Comparison of ENCODE assay signal across 13 cellular contexts in the genomic region with DNA sequence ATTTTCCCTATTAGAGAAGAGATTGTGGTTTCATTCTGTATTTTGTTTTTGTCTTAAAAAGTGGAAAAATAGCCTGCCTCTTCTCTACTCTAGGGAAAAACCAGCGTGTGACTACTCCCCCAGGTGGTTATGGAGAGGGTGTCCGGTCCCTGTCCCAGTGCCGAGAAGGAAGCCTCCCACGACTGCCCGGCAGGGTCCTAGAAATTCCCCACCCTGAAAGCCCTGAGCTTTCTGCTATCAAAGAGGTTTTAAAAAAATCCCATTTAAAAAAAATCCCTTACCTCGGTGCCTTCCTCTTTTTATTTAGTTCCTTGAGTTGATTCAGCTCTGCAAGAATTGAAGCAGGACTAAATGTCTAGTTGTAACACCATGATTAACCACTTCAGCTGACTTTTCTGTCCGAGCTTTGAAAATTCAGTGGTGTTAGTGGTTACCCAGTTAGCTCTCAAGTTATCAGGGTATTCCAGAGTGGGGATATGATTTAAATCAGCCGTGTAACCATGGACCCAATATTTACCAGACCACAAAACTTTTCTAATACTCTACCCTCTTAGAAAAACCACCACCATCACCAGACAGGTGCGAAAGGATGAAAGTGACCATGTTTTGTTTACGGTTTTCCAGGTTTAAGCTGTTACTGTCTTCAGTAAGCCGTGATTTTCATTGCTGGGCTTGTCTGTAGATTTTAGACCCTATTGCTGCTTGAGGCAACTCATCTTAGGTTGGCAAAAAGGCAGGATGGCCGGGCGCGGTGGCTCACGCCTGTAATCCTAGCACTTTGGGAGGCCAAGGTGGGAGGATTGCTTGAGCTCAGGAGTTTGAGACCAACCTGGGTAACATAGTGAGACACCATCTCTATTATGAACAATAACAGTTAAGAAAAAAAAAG. TPM values are rescaled to one million over a fixed set of nuclear protein-coding genes. Genes with fewer than 3 reads are reported as not detected.
A peak's percentile ranks its signal among the peaks of the same experiment; 100 is the strongest.
DNase-seq lines count a peak whose midpoint lies in the region; ATAC-seq and TF ChIP-seq lines count a peak whose summit lies in the region.
"Had no signal": no experiment of that assay in that cellular context is flagged by ENCODE, and none has a peak within 500 bp of the region (broad histone marks: within the 10 kb centered on the region; RNA-seq: fewer than 3 reads in every experiment).

No MANE protein-coding gene starts in this region.

- H3K27ac ChIP-seq in foreskin keratinocyte, result no peak overlapping the region
- H3K27ac ChIP-seq in uterus, result peak overlapping the region; percentile 21 to 53
- H3K27ac ChIP-seq: pancreas had no signal

- no peaks in the 10 kb centered on the region for H3K36me3 ChIP-seq in uterus
- H3K36me3 ChIP-seq: pancreas had no signal

- intact Hi-C loops in uterus (cut with DNase I; ENCODE audit: low total_unique reads), result no loop called here

- H3K4me3 ChIP-seq in uterus, result no peak overlapping the region
- H3K4me3 ChIP-seq: pancreas, Peyer's patch had no signal

- DNase-seq in stimulated activated naive CD8-positive, alpha-beta T cell treated with anti-CD3 and anti-CD28 coated beads, Interleukin-15, amount 100 ng/mL, for 72 hours, result no peak
- DNase-seq in stimulated activated naive CD8-positive, alpha-beta T cell treated with anti-CD3 and anti-CD28 coated beads, Interleukin-15, Interleukin-2, amounts not matched to agents 100 U/mL and 50 U/mL, for 24 hours, result no peak
- DNase-seq in foreskin keratinocyte (no peak), uterus (peak in 1 of 2 donors; percentile 32), ureter (ENCODE audit: low spot score) (no peak), NCI-H526 treated with DMSO at 0.1 percent for 48 hours (lab: John Stamatoyannopoulos, UW) (no peak)
- no peak for DNase-seq in activated CD8-positive, alpha-beta memory T cell treated with anti-CD3 and anti-CD28 coated beads, Interleukin-2, amount 50 U/mL, for 48 hours
- DNase-seq: activated CD8-positive, alpha-beta T cell treated with anti-CD3 and anti-CD28 coated beads, Interleukin-2, amount 10 ng/mL, durations not matched to agents 7 days and 5 days; pancreas; Peyer's patch had no signal

- H3K4me1 ChIP-seq in foreskin keratinocyte (peaks cover 7% of the 10 kb centered on the region), uterus (no peaks in the 10 kb centered on the region)
- H3K4me1 ChIP-seq: pancreas had no signal

- H3K4me3 Mint-ChIP-seq in stimulated activated naive CD8-positive, alpha-beta T cell treated with anti-CD3 and anti-CD28 coated beads, Interleukin-15, amount 100 ng/mL, for 72 hours, result peak overlapping the region in 1 of 2 donors; percentile 43
- H3K4me3 Mint-ChIP-seq: activated CD8-positive, alpha-beta T cell treated with anti-CD3 and anti-CD28 coated beads, Interleukin-2, amount 10 ng/mL, durations not matched to agents 7 days and 5 days; brain had no signal

- no peaks in the 10 kb centered on the region for H3K27me3 Mint-ChIP-seq in stimulated activated naive CD8-positive, alpha-beta T cell treated with anti-CD3 and anti-CD28 coated beads, Interleukin-15, amount 100 ng/mL, for 72 hours

- peak; percentile 34 for ATAC-seq in stimulated activated naive CD8-positive, alpha-beta T cell treated with anti-CD3 and anti-CD28 coated beads, Interleukin-15, amount 100 ng/mL, for 72 hours
- ATAC-seq in stimulated activated naive CD8-positive, alpha-beta T cell treated with anti-CD3 and anti-CD28 coated beads, Interleukin-15, Interleukin-2, amounts not matched to agents 100 U/mL and 50 U/mL, for 24 hours, result no peak
- 0 out of 3 replicates have a peak, but pooled peaks have one; percentile 32 for ATAC-seq in SK-N-SH treated with all-trans-retinoic acid at 6 μM for 48 hours
- no peak for ATAC-seq in foreskin keratinocyte
- ATAC-seq: activated CD8-positive, alpha-beta T cell treated with anti-CD3 and anti-CD28 coated beads, Interleukin-2, amount 10 ng/mL, durations not matched to agents 7 days and 5 days had no signal

- peaks cover 54% of the 10 kb centered on the region for H3K4me1 Mint-ChIP-seq in stimulated activated naive CD8-positive, alpha-beta T cell treated with anti-CD3 and anti-CD28 coated beads, Interleukin-15, amount 100 ng/mL, for 72 hours

- no peak for TF ChIP-seq POLR2A in uterus (IDR thresholded peaks at IDR 0.05)

- H3K27ac Mint-ChIP-seq in stimulated activated naive CD8-positive, alpha-beta T cell treated with anti-CD3 and anti-CD28 coated beads, Interleukin-15, amount 100 ng/mL, for 72 hours, result peak overlapping the region in 1 of 2 donors; percentile 35
- H3K27ac Mint-ChIP-seq: activated CD8-positive, alpha-beta T cell treated with anti-CD3 and anti-CD28 coated beads, Interleukin-2, amount 10 ng/mL, durations not matched to agents 7 days and 5 days had no signal

- H3K9me3 Mint-ChIP-seq in stimulated activated naive CD8-positive, alpha-beta T cell treated with anti-CD3 and anti-CD28 coated beads, Interleukin-15, amount 100 ng/mL, for 72 hours, result no peaks in the 10 kb centered on the region
- H3K9me3 Mint-ChIP-seq: brain had no signal

- H3K27me3 ChIP-seq in foreskin keratinocyte (no peaks in the 10 kb centered on the region), uterus (no peaks in the 10 kb centered on the region)
- H3K27me3 ChIP-seq: pancreas, Peyer's patch had no signal

- TF ChIP-seq CTCF in foreskin keratinocyte (conservative IDR thresholded peaks at IDR 0.05), result peak; percentile 30
- peak in 3 of 4 experiments; percentile 23 to 49 (median 44) for TF ChIP-seq CTCF in uterus (IDR thresholded peaks at IDR 0.05)

- H3K9me3 ChIP-seq in uterus, result no peaks in the 10 kb centered on the region
- H3K9me3 ChIP-seq: pancreas, Peyer's patch had no signal

TF ChIP-seq in SK-N-SH treated with all-trans-retinoic acid at 6 μM for 48 hours, 23 proteins besides CTCF, POLR2A, EP300 and RAD21:
- TF ChIP-seq TOX (CRISPR knock-in tag; IDR thresholded peaks at IDR 0.05; ENCODE audit: borderline replicate concordance), result no peak
- no peak for TF ChIP-seq RARB (CRISPR knock-in tag; IDR thresholded peaks at IDR 0.05)
- TF ChIP-seq ISL1 (CRISPR knock-in tag; IDR thresholded peaks at IDR 0.05), result no peak
- TF ChIP-seq OSR1 (CRISPR knock-in tag; IDR thresholded peaks at IDR 0.05), result no peak
- TF ChIP-seq ESRRG (CRISPR knock-in tag; IDR thresholded peaks at IDR 0.05), result no peak
- TF ChIP-seq PATZ1 (CRISPR knock-in tag; IDR thresholded peaks at IDR 0.05; ENCODE audit: borderline replicate concordance), result no peak
- TF ChIP-seq ZFP30 (CRISPR knock-in tag; IDR thresholded peaks at IDR 0.05), result no peak
- no peak for TF ChIP-seq ZFP3 (CRISPR knock-in tag; IDR thresholded peaks at IDR 0.05)

RNA-seq across cellular contexts. Expression of gene TDRD10, which starts 34.9 kb away (rescaled TPM):
- total RNA-seq in foreskin keratinocyte (not detected in 2 replicates), uterus (10 to 100 TPM in 2 of 4 donors, 1 to 10 TPM in 2; 1.3 to 19.7 (median 6.9) TPM), ureter (3.3 TPM)
- not detected in 2 replicates for polyA plus RNA-seq in foreskin keratinocyte
- total RNA-seq: activated CD8-positive, alpha-beta T cell treated with anti-CD3 and anti-CD28 coated beads, Interleukin-2, amount 10 ng/mL, durations not matched to agents 7 days and 5 days; MCF 10A had no signal

RNA-seq across cellular contexts. Expression of gene SHE, which starts 35.1 kb away (rescaled TPM):
- not detected in 2 replicates for total RNA-seq in foreskin keratinocyte
- not detected in 2 replicates for polyA plus RNA-seq in foreskin keratinocyte
- 10 to 100 TPM; 14.6 to 44.5 (median 27.2) TPM for total RNA-seq in uterus
- total RNA-seq in ureter, result 13.3 TPM
- total RNA-seq: activated CD8-positive, alpha-beta T cell treated with anti-CD3 and anti-CD28 coated beads, Interleukin-2, amount 10 ng/mL, durations not matched to agents 7 days and 5 days; MCF 10A had no signal

Comparison
In these comparisons a context has a peak if more than half of its experiments do, and no peak if none do; other contexts are left out.
1. ATAC-seq: peak in stimulated activated naive CD8-positive, alpha-beta T cell treated with anti-CD3 and anti-CD28 coated beads, Interleukin-15, amount 100 ng/mL, for 72 hours (single experiment) and SK-N-SH treated with all-trans-retinoic acid at 6 μM for 48 hours (single experiment); none in stimulated activated naive CD8-positive, alpha-beta T cell treated with anti-CD3 and anti-CD28 coated beads, Interleukin-15, Interleukin-2, amounts not matched to agents 100 U/mL and 50 U/mL, for 24 hours (single experiment) and foreskin keratinocyte (single experiment).
2. RNA of gene SHE, which starts 35.1 kb away (total RNA-seq): 14.6 to 44.5 TPM in uterus and 13.3 TPM in ureter (single experiment); not detected in foreskin keratinocyte; every median in the first group is over 10 times any median in the second.